In the genomic region with DNA sequence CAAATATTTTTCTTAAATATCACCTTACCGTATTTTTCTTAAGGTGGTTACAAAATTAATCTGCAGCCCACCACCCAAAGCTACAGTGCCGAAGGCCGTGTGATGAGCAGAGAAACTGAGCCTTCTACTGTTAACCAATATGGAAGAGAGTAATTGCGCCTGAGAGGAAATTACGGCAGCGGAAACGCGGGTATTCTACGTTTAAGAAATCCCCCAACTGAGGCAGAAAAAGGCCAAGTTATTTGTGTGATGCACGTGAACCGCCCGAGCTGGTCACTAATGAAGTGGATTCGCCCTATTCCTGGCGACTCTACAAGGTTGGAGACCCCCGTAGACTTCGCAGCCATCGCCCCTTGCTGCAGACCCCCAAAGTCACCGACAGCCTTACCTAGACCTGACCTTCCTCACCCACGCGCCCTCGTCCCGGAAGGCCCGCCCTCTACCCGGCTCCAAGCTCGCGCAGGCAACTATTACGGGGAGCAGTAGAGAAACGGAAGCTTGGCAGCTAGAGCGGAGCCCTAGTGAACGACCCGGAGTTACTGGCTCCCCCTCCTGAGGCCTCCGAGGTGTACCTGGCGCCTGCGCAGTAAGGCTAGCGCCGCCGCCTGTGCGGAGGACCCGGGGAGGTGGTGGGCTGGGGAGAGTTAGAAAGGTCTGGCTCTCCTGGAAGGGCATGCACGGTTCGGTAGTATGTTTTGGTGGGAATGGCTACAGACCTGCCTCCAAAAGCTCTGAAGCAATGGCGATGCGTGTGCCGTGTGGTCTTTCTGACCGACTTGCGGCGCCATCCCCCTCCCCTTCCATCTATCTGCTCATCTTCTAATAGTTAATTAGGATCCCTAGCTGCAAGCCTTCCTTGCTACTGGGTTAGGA, we compare ENCODE assay signal across 1 cellular context.
TF ChIP-seq lines count a peak whose summit lies in the region.

MRPS33 (minus strand) TSS at position 430 of the 873 bp plus-strand sequence. CDS start 4,319 bp downstream, outside the sequence.

TF ChIP-seq in HEK293, 187 proteins besides CTCF, POLR2A, EP300 and RAD21 (continued from another document):
- TF ChIP-seq, protein P1, sequence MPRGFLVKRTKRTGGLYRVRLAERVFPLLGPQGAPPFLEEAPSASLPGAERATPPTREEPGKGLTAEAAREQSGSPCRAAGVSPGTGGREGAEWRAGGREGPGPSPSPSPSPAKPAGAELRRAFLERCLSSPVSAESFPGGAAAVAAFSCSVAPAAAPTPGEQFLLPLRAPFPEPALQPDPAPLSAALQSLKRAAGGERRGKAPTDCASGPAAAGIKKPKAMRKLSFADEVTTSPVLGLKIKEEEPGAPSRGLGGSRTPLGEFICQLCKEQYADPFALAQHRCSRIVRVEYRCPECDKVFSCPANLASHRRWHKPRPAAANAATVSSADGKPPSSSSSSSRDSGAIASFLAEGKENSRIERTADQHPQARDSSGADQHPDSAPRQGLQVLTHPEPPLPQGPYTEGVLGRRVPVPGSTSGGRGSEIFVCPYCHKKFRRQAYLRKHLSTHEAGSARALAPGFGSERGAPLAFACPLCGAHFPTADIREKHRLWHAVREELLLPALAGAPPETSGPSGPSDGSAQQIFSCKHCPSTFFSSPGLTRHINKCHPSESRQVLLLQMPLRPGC (tag by site-specific recombination; IDR thresholded peaks at IDR 0.05) = no peak; the same call in 1 of the 2 replicates
- 0 out of 2 replicates have a peak, but pooled peaks have one; percentile 23 for TF ChIP-seq ZSCAN4 (tag by site-specific recombination; IDR thresholded peaks at IDR 0.05)
- TF ChIP-seq ZFP3 (tag by site-specific recombination; IDR thresholded peaks at IDR 0.05; ENCODE audit: low read depth) = no peak
- TF ChIP-seq ZNF24 (tag by site-specific recombination; IDR thresholded peaks at IDR 0.05) = peak; percentile 93; the same call in 1 of the 2 replicates
- TF ChIP-seq, protein P2, sequence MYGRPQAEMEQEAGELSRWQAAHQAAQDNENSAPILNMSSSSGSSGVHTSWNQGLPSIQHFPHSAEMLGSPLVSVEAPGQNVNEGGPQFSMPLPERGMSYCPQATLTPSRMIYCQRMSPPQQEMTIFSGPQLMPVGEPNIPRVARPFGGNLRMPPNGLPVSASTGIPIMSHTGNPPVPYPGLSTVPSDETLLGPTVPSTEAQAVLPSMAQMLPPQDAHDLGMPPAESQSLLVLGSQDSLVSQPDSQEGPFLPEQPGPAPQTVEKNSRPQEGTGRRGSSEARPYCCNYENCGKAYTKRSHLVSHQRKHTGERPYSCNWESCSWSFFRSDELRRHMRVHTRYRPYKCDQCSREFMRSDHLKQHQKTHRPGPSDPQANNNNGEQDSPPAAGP (tag by site-specific recombination; IDR thresholded peaks at IDR 0.05) = peak; percentile 64
- TF ChIP-seq ZBTB11 (tag by site-specific recombination; conservative IDR thresholded peaks at IDR 0.05; ENCODE audit: low read depth) = peak; percentile 90
- peak; percentile 72 for TF ChIP-seq KLF8 (tag by site-specific recombination; IDR thresholded peaks at IDR 0.05)
- peak; percentile 73 for TF ChIP-seq SETDB1 (IDR thresholded peaks at IDR 0.05; ENCODE audit: insufficient read length, low read length)
- TF ChIP-seq, protein P3, sequence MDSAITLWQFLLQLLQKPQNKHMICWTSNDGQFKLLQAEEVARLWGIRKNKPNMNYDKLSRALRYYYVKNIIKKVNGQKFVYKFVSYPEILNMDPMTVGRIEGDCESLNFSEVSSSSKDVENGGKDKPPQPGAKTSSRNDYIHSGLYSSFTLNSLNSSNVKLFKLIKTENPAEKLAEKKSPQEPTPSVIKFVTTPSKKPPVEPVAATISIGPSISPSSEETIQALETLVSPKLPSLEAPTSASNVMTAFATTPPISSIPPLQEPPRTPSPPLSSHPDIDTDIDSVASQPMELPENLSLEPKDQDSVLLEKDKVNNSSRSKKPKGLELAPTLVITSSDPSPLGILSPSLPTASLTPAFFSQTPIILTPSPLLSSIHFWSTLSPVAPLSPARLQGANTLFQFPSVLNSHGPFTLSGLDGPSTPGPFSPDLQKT (IDR thresholded peaks at IDR 0.05; ENCODE audit: borderline replicate concordance, low read depth, low read length) = peak; percentile 76
- TF ChIP-seq ZNF626 (tag by site-specific recombination; IDR thresholded peaks at IDR 0.05) = 0 out of 2 replicates have a peak, but pooled peaks have one; percentile 8
- TF ChIP-seq REPIN1 (tag by site-specific recombination; IDR thresholded peaks at IDR 0.05; ENCODE audit: low read depth) = 0 out of 2 replicates have a peak, but pooled peaks have one; percentile 72
- 0 out of 2 replicates have a peak, but pooled peaks have one; percentile 15 for TF ChIP-seq ZNF664 (tag by site-specific recombination; IDR thresholded peaks at IDR 0.05)
- peak; percentile 91 for TF ChIP-seq ZNF501 (tag by site-specific recombination; IDR thresholded peaks at IDR 0.05)
- TF ChIP-seq ZNF341 (tag by site-specific recombination; IDR thresholded peaks at IDR 0.05; ENCODE audit: low read depth) = peak; percentile 77
- 0 out of 2 replicates have a peak, but pooled peaks have one; percentile 10 for TF ChIP-seq REST (tag by site-specific recombination; IDR thresholded peaks at IDR 0.05)
- TF ChIP-seq ZFP37 (tag by site-specific recombination; IDR thresholded peaks at IDR 0.05) = peak; percentile 57; the same call in 1 of the 2 replicates
- TF ChIP-seq ZNF133 (tag by site-specific recombination; IDR thresholded peaks at IDR 0.05) = no peak
- peak; percentile 90 for TF ChIP-seq ZNF629 (tag by site-specific recombination; IDR thresholded peaks at IDR 0.05)
